ENCODE assay signal across 1 cellular context in genomic region chr13:51364404-51365008, GRCh38.
TF ChIP-seq lines count a peak whose summit lies in the region.

No MANE protein-coding gene starts in this region.

TF ChIP-seq in WTC11, 78 proteins besides CTCF, POLR2A, EP300 and RAD21 (continued from another document):
- TF ChIP-seq ZSCAN18 (CRISPR knock-in tag; IDR thresholded peaks at IDR 0.05) (no peak), GRHL2 (CRISPR knock-in tag; IDR thresholded peaks at IDR 0.05; ENCODE audit: insufficient replicate concordance, severe bottlenecking) (no peak), ZNF232 (CRISPR knock-in tag; IDR thresholded peaks at IDR 0.05) (no peak), ZBTB21 (CRISPR knock-in tag; IDR thresholded peaks at IDR 0.05; ENCODE audit: borderline replicate concordance) (no peak), ZNF138 (CRISPR knock-in tag; conservative IDR thresholded peaks at IDR 0.05) (no peak), ZNF425 (CRISPR knock-in tag; conservative IDR thresholded peaks at IDR 0.05) (no peak)
- TF ChIP-seq, protein P1, sequence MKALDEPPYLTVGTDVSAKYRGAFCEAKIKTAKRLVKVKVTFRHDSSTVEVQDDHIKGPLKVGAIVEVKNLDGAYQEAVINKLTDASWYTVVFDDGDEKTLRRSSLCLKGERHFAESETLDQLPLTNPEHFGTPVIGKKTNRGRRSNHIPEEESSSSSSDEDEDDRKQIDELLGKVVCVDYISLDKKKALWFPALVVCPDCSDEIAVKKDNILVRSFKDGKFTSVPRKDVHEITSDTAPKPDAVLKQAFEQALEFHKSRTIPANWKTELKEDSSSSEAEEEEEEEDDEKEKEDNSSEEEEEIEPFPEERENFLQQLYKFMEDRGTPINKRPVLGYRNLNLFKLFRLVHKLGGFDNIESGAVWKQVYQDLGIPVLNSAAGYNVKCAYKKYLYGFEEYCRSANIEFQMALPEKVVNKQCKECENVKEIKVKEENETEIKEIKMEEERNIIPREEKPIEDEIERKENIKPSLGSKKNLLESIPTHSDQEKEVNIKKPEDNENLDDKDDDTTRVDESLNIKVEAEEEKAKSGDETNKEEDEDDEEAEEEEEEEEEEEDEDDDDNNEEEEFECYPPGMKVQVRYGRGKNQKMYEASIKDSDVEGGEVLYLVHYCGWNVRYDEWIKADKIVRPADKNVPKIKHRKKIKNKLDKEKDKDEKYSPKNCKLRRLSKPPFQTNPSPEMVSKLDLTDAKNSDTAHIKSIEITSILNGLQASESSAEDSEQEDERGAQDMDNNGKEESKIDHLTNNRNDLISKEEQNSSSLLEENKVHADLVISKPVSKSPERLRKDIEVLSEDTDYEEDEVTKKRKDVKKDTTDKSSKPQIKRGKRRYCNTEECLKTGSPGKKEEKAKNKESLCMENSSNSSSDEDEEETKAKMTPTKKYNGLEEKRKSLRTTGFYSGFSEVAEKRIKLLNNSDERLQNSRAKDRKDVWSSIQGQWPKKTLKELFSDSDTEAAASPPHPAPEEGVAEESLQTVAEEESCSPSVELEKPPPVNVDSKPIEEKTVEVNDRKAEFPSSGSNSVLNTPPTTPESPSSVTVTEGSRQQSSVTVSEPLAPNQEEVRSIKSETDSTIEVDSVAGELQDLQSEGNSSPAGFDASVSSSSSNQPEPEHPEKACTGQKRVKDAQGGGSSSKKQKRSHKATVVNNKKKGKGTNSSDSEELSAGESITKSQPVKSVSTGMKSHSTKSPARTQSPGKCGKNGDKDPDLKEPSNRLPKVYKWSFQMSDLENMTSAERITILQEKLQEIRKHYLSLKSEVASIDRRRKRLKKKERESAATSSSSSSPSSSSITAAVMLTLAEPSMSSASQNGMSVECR (CRISPR knock-in tag; IDR thresholded peaks at IDR 0.05; ENCODE audit: borderline replicate concordance): no peak
